ENCODE assay signal across 5 cellular contexts in genomic region chr18:45267622-45268021, GRCh38.
"Had no signal": no experiment of that assay in that cellular context is flagged by ENCODE, and none has a peak within 500 bp of the region (broad histone marks: within the 10 kb centered on the region; RNA-seq: fewer than 3 reads in every experiment).

No MANE protein-coding gene starts in this region.

- H3K4me3 ChIP-seq: GM23338 had no signal

- DNase-seq: H9, HCEC 1CT, KBM-7 had no signal

- H3K4me2 ChIP-seq: GM23338 had no signal

- H2AFZ ChIP-seq: GM23338 had no signal

- ATAC-seq: GM23338, HepG2 had no signal
